In the genomic region with DNA sequence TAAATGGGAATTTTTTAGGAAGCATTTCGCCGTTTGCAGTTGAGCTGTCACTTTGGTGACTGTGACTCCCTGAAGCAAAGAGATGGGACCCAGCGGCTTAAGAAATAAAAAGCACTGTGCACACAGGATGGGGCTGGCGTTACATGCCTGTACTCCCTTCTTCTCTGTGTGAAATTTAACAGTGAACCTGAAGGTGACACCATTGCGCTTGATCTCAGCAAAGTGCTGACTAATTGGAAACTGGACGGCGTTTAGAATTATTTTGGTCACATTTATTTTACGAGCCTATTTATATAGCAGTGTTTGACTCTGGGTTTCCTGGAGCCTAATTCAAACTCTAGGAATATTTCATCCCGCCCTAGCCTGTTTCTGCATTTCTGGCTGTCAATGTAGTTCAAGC, we compare ENCODE assay signal across 19 cellular contexts.
DNase-seq lines count a peak whose midpoint lies in the region; ATAC-seq, FAIRE-seq and TF ChIP-seq lines count a peak whose summit lies in the region.
"Had no signal": no experiment of that assay in that cellular context is flagged by ENCODE, and none has a peak within 500 bp of the region (broad histone marks: within the 10 kb centered on the region; RNA-seq: fewer than 3 reads in every experiment).

No MANE protein-coding gene starts in this region.

- TF ChIP-seq POLR2A in HepG2 (IDR thresholded peaks at IDR 0.05; ENCODE audit: insufficient read depth in 1 of 2, low read depth in 2 of 2, low read length in 2 of 2) (no peak), right lobe of liver (IDR thresholded peaks at IDR 0.05) (no peak), GM18505 (IDR thresholded peaks at IDR 0.05; ENCODE audit: borderline replicate concordance, extremely low read depth, insufficient read depth, insufficient read length) (no peak)

- ATAC-seq in HepG2 (no peak), right lobe of liver (no peak), GM18505 (IDR thresholded peaks at IDR 0.05; ENCODE audit: unreplicated experiment) (no peak), HG02642 (IDR thresholded peaks at IDR 0.05; ENCODE audit: poor library complexity, unreplicated experiment) (no peak)
- ATAC-seq: GM23338 had no signal

- WGBS in HepG2 (ENCODE audit: low lambda C conversion rate) = 46% methylated on average over 8 of the region's 9 CpGs
- WGBS in right lobe of liver (ENCODE audit: insufficient coverage, low coverage, low lambda C conversion rate, missing lambda C conversion rate) = 75% methylated on average over 8 of the region's 9 CpGs

- peaks cover 4 to 38% of the 10 kb centered on the region in 2 experiments; a peak in 3 of 5 replicates for H3K27me3 ChIP-seq in HepG2 (ENCODE audit: control insufficient read depth in 1 of 2, insufficient read depth in 2 of 2, low read length in 2 of 2)
- H3K27me3 ChIP-seq in right lobe of liver = no peaks in the 10 kb centered on the region
- no peaks in the 10 kb centered on the region for H3K27me3 ChIP-seq in Loucy (ENCODE audit: insufficient read depth, low read length, poor library complexity, severe bottlenecking)
- H3K27me3 ChIP-seq in left ventricle myocardium inferior (ENCODE audit: low read depth) = peaks cover 60% of the 10 kb centered on the region

- no peak for TF ChIP-seq RAD21 in HepG2 (CRISPR knock-in tag; IDR thresholded peaks at IDR 0.05)

- H3K9me2 ChIP-seq in Loucy (replicated peaks; ENCODE audit: low read depth, low read length) = no peaks in the 10 kb centered on the region

- no peak for FAIRE-seq in HepG2 (lab: Jason Lieb, UNC)
- FAIRE-seq: A204.1, G401.6, GM12891, GM18507 had no signal

- H3K9ac ChIP-seq in HepG2 (ENCODE audit: insufficient read depth, low read depth, low read length) (no peak overlapping the region), Loucy (ENCODE audit: low read depth, low read length, poor library complexity, severe bottlenecking) (no peak overlapping the region)

- TF ChIP-seq CTCF in HepG2 (CRISPR knock-in tag; IDR thresholded peaks at IDR 0.05) (no peak), right lobe of liver (IDR thresholded peaks at IDR 0.05) (no peak), Loucy (conservative IDR thresholded peaks at IDR 0.05; ENCODE audit: low read length) (0 out of 2 replicates have a peak, but pooled peaks have one; percentile 24), VCaP (conservative IDR thresholded peaks at IDR 0.05) (peak; percentile 64), left ventricle myocardium inferior (IDR thresholded peaks at IDR 0.05; ENCODE audit: borderline replicate concordance) (no peak)

- in situ Hi-C loops in HepG2 (cut with HindIII; ENCODE audit: extremely low pct_ligation_motif_present, low pct_unique_long_range_greater_than_20kb) = no loop called here

- POLR2A ChIA-PET in HepG2 (lab: Yijun Ruan, JAX) = no interaction called here

- H3K4me1 ChIP-seq in HepG2 (ENCODE audit: insufficient read depth, low read length) (no peaks in the 10 kb centered on the region), right lobe of liver (no peaks in the 10 kb centered on the region), Loucy (ENCODE audit: insufficient read depth, low read length, poor library complexity, severe bottlenecking) (peaks cover 4% of the 10 kb centered on the region), left ventricle myocardium inferior (no peaks in the 10 kb centered on the region)
- H3K4me1 ChIP-seq: Caco-2 had no signal

- H4K20me1 ChIP-seq in HepG2 (ENCODE audit: insufficient read depth, low read length) = no peaks in the 10 kb centered on the region; the same call in 1 of the 2 replicates
- H4K20me1 ChIP-seq in Loucy (ENCODE audit: insufficient read depth, low read length, poor library complexity, severe bottlenecking) = no peaks in the 10 kb centered on the region

- H3K4me2 ChIP-seq in HepG2 (ENCODE audit: low read depth, low read length) (no peak overlapping the region), Loucy (ENCODE audit: low read depth, low read length, poor library complexity, severe bottlenecking) (no peak overlapping the region)
- H3K4me2 ChIP-seq: GM23338 had no signal

- DNase-seq in HepG2 (ENCODE audit: low spot score) (no peak), right lobe of liver (no peak), left ventricle myocardium inferior (no peak)
- DNase-seq: AML-193; Caco-2; CD4-positive, alpha-beta T cell; DMS53; DND-41; H9 had no signal

- H3K9me3 ChIP-seq in HepG2 (ENCODE audit: low read length) (peaks cover 6% of the 10 kb centered on the region; the same call in 1 of the 2 replicates), right lobe of liver (no peaks in the 10 kb centered on the region), Loucy (ENCODE audit: insufficient read depth, low read depth, low read length) (no peaks in the 10 kb centered on the region), left ventricle myocardium inferior (replicated peaks) (peaks cover 7% of the 10 kb centered on the region)
- H3K9me3 ChIP-seq: Caco-2 had no signal

- H3K36me3 ChIP-seq in HepG2 (replicated peaks in 1 of 2; ENCODE audit: control insufficient read depth in 1 of 2, insufficient read depth in 2 of 2, low read length in 2 of 2) (no peaks in the 10 kb centered on the region), right lobe of liver (no peaks in the 10 kb centered on the region), Loucy (ENCODE audit: insufficient read depth, low read length) (no peaks in the 10 kb centered on the region), left ventricle myocardium inferior (no peaks in the 10 kb centered on the region)

- H3K79me2 ChIP-seq in HepG2 (ENCODE audit: insufficient read depth, low read length) = no peaks in the 10 kb centered on the region
- no peaks in the 10 kb centered on the region for H3K79me2 ChIP-seq in Loucy (ENCODE audit: insufficient read depth, low read length)

- H3F3A ChIP-seq in Loucy (ENCODE audit: low read depth) = no peaks in the 10 kb centered on the region

- TF ChIP-seq EP300 in HepG2 (IDR thresholded peaks at IDR 0.05; ENCODE audit: low read depth in 2 of 2, low read length in 2 of 2) = no peak
- TF ChIP-seq EP300 in HepG2 (CRISPR knock-in tag; IDR thresholded peaks at IDR 0.05; ENCODE audit: borderline replicate concordance) = no peak

- H3K27ac ChIP-seq in HepG2 (ENCODE audit: extremely low read length, insufficient read depth, low read length) (no peak overlapping the region), right lobe of liver (no peak overlapping the region), VCaP (peak overlapping the region; percentile 59), left ventricle myocardium inferior (replicated peaks) (no peak overlapping the region)
- H3K27ac ChIP-seq: C4-2B had no signal

- H3K4me3 ChIP-seq in HepG2 (replicated peaks in 1 of 3; ENCODE audit: insufficient read depth in 1 of 3, low read depth in 2 of 3, low read length in 3 of 3) = no peak overlapping the region
- H3K4me3 ChIP-seq in right lobe of liver = no peak overlapping the region
- no peak overlapping the region for H3K4me3 ChIP-seq in Loucy (ENCODE audit: low read length, poor library complexity, severe bottlenecking)
- H3K4me3 ChIP-seq in left ventricle myocardium inferior = no peak overlapping the region
- H3K4me3 ChIP-seq: GM23338 had no signal

- CTCF ChIA-PET in HepG2 (lab: Yijun Ruan, JAX; ENCODE audit: low intra/inter-chr PET ratio, low total read pairs) = no interaction called here

- BruUV-seq in HepG2 (replicated peaks; lab: Mats Ljungman, UMichigan) = no TSS peak

- intact Hi-C loops in HepG2 (cut with micrococcal nuclease; ENCODE audit: unreplicated experiment) = no loop called here
- intact Hi-C loops in right lobe of liver (cut with DNase I) = no loop called here
- intact Hi-C loops in left ventricle myocardium inferior (cut with micrococcal nuclease) = no loop called here

- H2AFZ ChIP-seq in HepG2 (ENCODE audit: low read length) = no peak overlapping the region
- H2AFZ ChIP-seq in Loucy (ENCODE audit: low read length) = no peak overlapping the region
- H2AFZ ChIP-seq: GM23338 had no signal

TF ChIP-seq in HepG2, 621 proteins besides CTCF, POLR2A, EP300 and RAD21:
- TF ChIP-seq, protein P1, sequence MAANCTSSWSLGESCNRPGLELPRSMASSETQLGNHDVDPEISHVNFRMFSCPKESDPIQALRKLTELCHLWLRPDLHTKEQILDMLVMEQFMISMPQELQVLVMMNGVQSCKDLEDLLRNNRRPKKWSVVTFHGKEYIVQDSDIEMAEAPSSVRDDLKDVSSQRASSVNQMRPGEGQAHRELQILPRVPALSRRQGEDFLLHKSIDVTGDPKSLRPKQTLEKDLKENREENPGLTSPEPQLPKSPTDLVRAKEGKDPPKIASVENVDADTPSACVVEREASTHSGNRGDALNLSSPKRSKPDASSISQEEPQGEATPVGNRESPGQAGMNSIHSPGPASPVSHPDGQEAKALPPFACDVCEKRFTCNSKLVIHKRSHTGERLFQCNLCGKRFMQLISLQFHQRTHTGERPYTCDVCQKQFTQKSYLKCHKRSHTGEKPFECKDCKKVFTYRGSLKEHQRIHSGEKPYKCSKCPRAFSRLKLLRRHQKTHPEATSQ (CRISPR knock-in tag; IDR thresholded peaks at IDR 0.05; ENCODE audit: borderline replicate concordance) = no peak
- TF ChIP-seq POGZ (CRISPR knock-in tag; IDR thresholded peaks at IDR 0.05) = no peak
- peak; percentile 30 to 53; a peak in 2 of 4 replicates for TF ChIP-seq MAFK (conservative IDR thresholded peaks at IDR 0.05 in 1 of 2, IDR thresholded peaks at IDR 0.05 in 1 of 2; ENCODE audit: low read length in 2 of 2)
- 0 out of 2 replicates have a peak, but pooled peaks have one; percentile 13 for TF ChIP-seq MAFF (IDR thresholded peaks at IDR 0.05; ENCODE audit: low read depth, low read length)

Comparison
In these comparisons a context has a peak if more than half of its experiments do, and no peak if none do; other contexts are left out.
1. CTCF ChIP-seq: peak in Loucy (single experiment) and VCaP (single experiment); none in HepG2 (single experiment), right lobe of liver (0 of 4) and left ventricle myocardium inferior (single experiment).